Comparison of ENCODE assay signal across 8 cellular contexts in genomic region chr11:83158474-83158786, GRCh38. TPM values are rescaled to one million over a fixed set of nuclear protein-coding genes. Genes with fewer than 3 reads are reported as not detected.
DNase-seq lines count a peak whose midpoint lies in the region; ATAC-seq, FAIRE-seq and TF ChIP-seq lines count a peak whose summit lies in the region.

No MANE protein-coding gene starts in this region.

- H3K4me3 ChIP-seq in CD8-positive, alpha-beta T cell (ENCODE audit: low read depth, low read length): peak overlapping the region; percentile 99
- H3K4me3 ChIP-seq in Panc1 (ENCODE audit: low read depth in 2 of 2, low read length in 2 of 2) (peak overlapping the region; percentile 84 to 95), esophagus (ENCODE audit: low read depth in 1 of 2, low read length in 2 of 2) (peak overlapping the region; percentile 94 to 97), pancreas (peak overlapping the region; percentile 66 to 80 (median 68))

- 0% methylated on average over 4 of the region's 4 CpGs for WGBS in esophagus, 2 donors
- WGBS in pancreas, 2 donors: 1% methylated on average over 4 of the region's 4 CpGs

- no peak for DNase-seq in CD8-positive, alpha-beta T cell
- DNase-seq in Panc1 (ENCODE audit: low read depth, low spot score) (no peak), pancreas (no peak), DMS79 (lab: John Stamatoyannopoulos, UW) (no peak), epidermal melanocyte (ENCODE audit: insufficient read length, low spot score) (no peak), NCI-H128 (lab: John Stamatoyannopoulos, UW; ENCODE audit: unreplicated experiment) (no peak)

- FAIRE-seq in pancreas (lab: Jason Lieb, UNC): no peak

- peak overlapping the region; percentile 97 for H3K27ac ChIP-seq in CD8-positive, alpha-beta T cell (ENCODE audit: low read depth, low read length)
- H3K27ac ChIP-seq in Panc1 (ENCODE audit: low read length) (peak overlapping the region; percentile 95), esophagus (ENCODE audit: low read depth in 2 of 2, low read length in 1 of 2) (peak overlapping the region; percentile 100), pancreas (peak overlapping the region; percentile 89 to 100 (median 97))

- H3K9me3 ChIP-seq in CD8-positive, alpha-beta T cell (ENCODE audit: low read length): no peaks in the 10 kb centered on the region
- no peaks in the 10 kb centered on the region for H3K9me3 ChIP-seq in Panc1 (ENCODE audit: control insufficient read depth, insufficient read depth, low read depth, low read length)
- H3K9me3 ChIP-seq in esophagus (ENCODE audit: control insufficient read depth in 2 of 2, insufficient read depth in 1 of 2, low read depth in 1 of 2, low read length in 1 of 2): no peaks in the 10 kb centered on the region
- H3K9me3 ChIP-seq in pancreas: no peaks in the 10 kb centered on the region

- H3K27me3 Mint-ChIP-seq in CD8-positive, alpha-beta T cell (ENCODE audit: low read depth): no peaks in the 10 kb centered on the region

- peaks cover 47% of the 10 kb centered on the region for H3K4me1 Mint-ChIP-seq in CD8-positive, alpha-beta T cell (ENCODE audit: low read depth)

- H3K4me3 Mint-ChIP-seq in CD8-positive, alpha-beta T cell: peak overlapping the region; percentile 100

- in situ Hi-C loops in Panc1 (cut with HindIII; ENCODE audit: low pct_unique_long_range_greater_than_20kb, low sequenced_read_pairs): no loop called here

- intact Hi-C loops in CD8-positive, alpha-beta T cell (cut with DNase I, micrococcal nuclease): loop anchor here in 1 of 2 experiments (2.0 kb wide), 1 partner anchor 14 kb away; no protein-coding TSS in a partner anchor
- intact Hi-C loops in Panc1 (cut with micrococcal nuclease; ENCODE audit: unreplicated experiment) (loop anchor here (5.0 to 10.0 kb wide), 3 partner anchors 71 to 254 kb away; partner anchors contain the start of genes DDIAS, PRCP and RAB30), pancreas (cut with DNase I) (no loop called here)

- no peaks in the 10 kb centered on the region for H3K9me3 Mint-ChIP-seq in CD8-positive, alpha-beta T cell

- H3K36me3 ChIP-seq in CD8-positive, alpha-beta T cell (ENCODE audit: insufficient read depth, low read length): no peaks in the 10 kb centered on the region
- H3K36me3 ChIP-seq in Panc1 (ENCODE audit: control insufficient read depth, insufficient read depth, low read length) (peaks cover 37% of the 10 kb centered on the region), esophagus (ENCODE audit: control insufficient read depth in 2 of 2, insufficient read depth in 2 of 2, low read length in 1 of 2) (no peaks in the 10 kb centered on the region), pancreas (no peaks in the 10 kb centered on the region)

- POLR2A ChIA-PET in CD8-positive, alpha-beta T cell (lab: Charles Lee): interaction anchor here (0.6 to 6.0 kb wide), 10 partner anchors 22 to 257 kb away, joined by 3 to 54 read pairs (median 10); partner anchors contain the start of genes ANKRD42, DDIAS, PRCP and RAB30
- POLR2A ChIA-PET in Panc1 (lab: Charles Lee): interaction anchor here (0.7 to 1.2 kb wide), 2 partner anchors 232 to 258 kb away, joined by 3 to 6 read pairs; partner anchors contain the start of gene PRCP

- ATAC-seq in CD8-positive, alpha-beta T cell: no peak
- ATAC-seq in Panc1 (no peak), pancreas (no peak), GM21526 (IDR thresholded peaks at IDR 0.05; ENCODE audit: low FRiP score, unreplicated experiment) (no peak)

- TF ChIP-seq CTCF in CD8-positive, alpha-beta T cell (IDR thresholded peaks at IDR 0.05): no peak
- TF ChIP-seq CTCF in Panc1 (IDR thresholded peaks at IDR 0.05): no peak
- no peak for TF ChIP-seq CTCF in pancreas (IDR thresholded peaks at IDR 0.05)

- CTCF ChIA-PET in CD8-positive, alpha-beta T cell (lab: Charles Lee): interaction anchor here (0.6 to 1.9 kb wide), 5 partner anchors 31 to 291 kb away, joined by 3 to 7 read pairs (median 6); partner anchors contain the start of genes DDIAS and RAB30
- CTCF ChIA-PET in Panc1 (lab: Charles Lee): no interaction called here

- peaks cover 49% of the 10 kb centered on the region for H3K36me3 Mint-ChIP-seq in CD8-positive, alpha-beta T cell

- H3K4me1 ChIP-seq in CD8-positive, alpha-beta T cell (ENCODE audit: insufficient read depth, low read length): peaks cover 30% of the 10 kb centered on the region
- peaks cover 23% of the 10 kb centered on the region for H3K4me1 ChIP-seq in Panc1 (ENCODE audit: control insufficient read depth, insufficient read depth, low read length)
- H3K4me1 ChIP-seq in esophagus (ENCODE audit: control insufficient read depth in 2 of 2, insufficient read depth in 2 of 2, low read length in 1 of 2): no peaks in the 10 kb centered on the region
- peaks cover 0 to 31% (median 23%) of the 10 kb centered on the region in 3 donors for H3K4me1 ChIP-seq in pancreas

- no peaks in the 10 kb centered on the region for H3K27me3 ChIP-seq in CD8-positive, alpha-beta T cell (ENCODE audit: insufficient read depth, low read length)
- no peaks in the 10 kb centered on the region for H3K27me3 ChIP-seq in Panc1 (ENCODE audit: control insufficient read depth, insufficient read depth, low read length)
- H3K27me3 ChIP-seq in esophagus (ENCODE audit: control insufficient read depth in 1 of 2, insufficient read depth in 2 of 2, low read length in 2 of 2): no peaks in the 10 kb centered on the region
- H3K27me3 ChIP-seq in pancreas: no peaks in the 10 kb centered on the region

- no TSS peak for BruUV-seq in Panc1 (replicated peaks; lab: Mats Ljungman, UMichigan)

- H3K27ac Mint-ChIP-seq in CD8-positive, alpha-beta T cell: peak overlapping the region; percentile 100

RNA-seq across cellular contexts. Expression of gene PCF11, which starts 1.5 kb away (rescaled TPM):
- total RNA-seq in CD8-positive, alpha-beta T cell: 10 to 100 TPM; 95.5 to 97.4 TPM
- 56.6 TPM for total RNA-seq in Panc1 (2021; ENCODE audit: unreplicated experiment)
- 16.9 TPM for polyA plus RNA-seq in Panc1 (2012; ENCODE audit: insufficient read length)
- 10 to 100 TPM; 24.7 to 38.7 TPM for polyA plus RNA-seq in esophagus
- total RNA-seq in pancreas: 10 to 100 TPM; 18.4 to 34.3 (median 25.3) TPM
- polyA plus RNA-seq in pancreas: 10 to 100 TPM; 23.5 to 31.2 TPM

RNA-seq across cellular contexts. Expression of gene ANKRD42, which starts 35.1 kb away (rescaled TPM):
- 10 to 100 TPM; 11.4 to 12.7 TPM for total RNA-seq in CD8-positive, alpha-beta T cell
- total RNA-seq in Panc1 (2021; ENCODE audit: unreplicated experiment): 14.8 TPM
- polyA plus RNA-seq in Panc1 (2012; ENCODE audit: insufficient read length): 11.9 TPM
- 1 to 10 TPM; 2.2 to 3.1 TPM for polyA plus RNA-seq in esophagus
- total RNA-seq in pancreas: 1 to 10 TPM; 4.1 to 8.1 (median 5.3) TPM
- polyA plus RNA-seq in pancreas: 1 to 10 TPM; 3.5 to 5.4 TPM
